32 cellular contexts compared by ENCODE assay signal in genomic region chr5:134787692-134788091, GRCh38.
"Had no signal": no experiment of that assay in that cellular context is flagged by ENCODE, and none has a peak within 500 bp of the region (broad histone marks: within the 10 kb centered on the region; RNA-seq: fewer than 3 reads in every experiment).

No MANE protein-coding gene starts in this region.

- H3K27me3 ChIP-seq: adrenal gland, body of pancreas, brain microvascular endothelial cell, breast epithelium had no signal

- ATAC-seq: activated CD8-positive, alpha-beta T cell treated with anti-CD3 and anti-CD28 coated beads for 36 hours; activated T-cell treated with anti-CD3 and anti-CD28 coated beads, Interleukin-2, amount 50 U/mL, for 4 hours; activated T-helper 17 cell treated with anti-CD3 and anti-CD28 coated beads, Interleukin-2, amount 50 U/mL, for 72 hours; body of pancreas had no signal

- DNase-seq: activated B cell treated with CpG ODN at 0.5 μM for 24 hours; activated CD4-positive, alpha-beta memory T cell treated with anti-CD3 and anti-CD28 coated beads for 36 hours; activated CD4-positive, alpha-beta T cell treated with anti-CD3 and anti-CD28 coated beads for 4 hours; activated CD4-positive, alpha-beta T cell treated with anti-CD3 and anti-CD28 coated beads, Interleukin-2, amount 10 ng/mL, durations not matched to agents 24 days and 14 days; activated CD4-positive, alpha-beta T cell treated with anti-CD3 and anti-CD28 coated beads, Interleukin-2, amount 50 U/mL, for 1 hour; activated CD4-positive, alpha-beta T cell treated with anti-CD3 and anti-CD28 coated beads, Interleukin-2, amount 50 U/mL, for 4 hours; activated CD4-positive, CD25-positive, alpha-beta regulatory T cell treated with anti-CD3 and anti-CD28 coated beads, Interleukin-2, amount 50 U/mL, for 72 hours; activated CD8-positive, alpha-beta memory T cell treated with anti-CD3 and anti-CD28 coated beads, Interleukin-2, amount 50 U/mL, for 4 hours; activated CD8-positive, alpha-beta T cell treated with anti-CD3 and anti-CD28 coated beads for 36 hours; activated effector memory CD4-positive, alpha-beta T cell treated with anti-CD3 and anti-CD28 coated beads, Interleukin-2, amount 50 U/mL, for 16 hours; activated gamma-delta T cell treated with Interleukin-2 at 50 U/mL for 16 hours; activated naive CD4-positive, alpha-beta T cell; activated naive CD4-positive, alpha-beta T cell treated with anti-CD3 and anti-CD28 coated beads for 36 hours; activated naive CD4-positive, alpha-beta T cell treated with anti-CD3 and anti-CD28 coated beads, Interleukin-2, amount 50 U/mL, for 16 hours; activated naive CD8-positive, alpha-beta T cell treated with anti-CD3 and anti-CD28 coated beads for 36 hours; activated T-cell treated with anti-CD3 and anti-CD28 coated beads for 4 hours; activated T-cell treated with anti-CD3 and anti-CD28 coated beads, Interleukin-2, amount 50 U/mL, for 1 hour; activated T-cell treated with anti-CD3 and anti-CD28 coated beads, Interleukin-2, amount 50 U/mL, for 4 hours; activated T-cell treated with anti-CD3 and anti-CD28 coated beads, Interleukin-2, amount 50 U/mL, for 72 hours; adrenal gland; amniotic stem cell; aorta; body of pancreas; brain microvascular endothelial cell; central memory CD4-positive, alpha-beta T cell; T-helper 2 cell; T-helper 9 cell had no signal

- H3K9me3 ChIP-seq: adrenal gland, body of pancreas, breast epithelium had no signal

- H3K4me1 ChIP-seq: breast epithelium had no signal

- FAIRE-seq: astrocyte, TTC549 had no signal

- H3K4me3 ChIP-seq: adrenal gland, body of pancreas, breast epithelium had no signal

- H3K27ac ChIP-seq: adrenal gland, body of pancreas, brain microvascular endothelial cell, breast epithelium, VCaP had no signal
